In genomic region chr2:64661770-64662169, GRCh38 we compare ENCODE assay signal across 15 cellular contexts. TPM values are rescaled to one million over a fixed set of nuclear protein-coding genes. Genes with fewer than 3 reads are reported as not detected.
DNase-seq lines count a peak whose midpoint lies in the region; ATAC-seq and TF ChIP-seq lines count a peak whose summit lies in the region.
"Had no signal": no experiment of that assay in that cellular context is flagged by ENCODE, and none has a peak within 500 bp of the region (broad histone marks: within the 10 kb centered on the region; RNA-seq: fewer than 3 reads in every experiment).

No MANE protein-coding gene starts in this region.

- ATAC-seq in GM18519 (IDR thresholded peaks at IDR 0.05; ENCODE audit: low FRiP score, unreplicated experiment): peak; percentile 29
- ATAC-seq in HG03469 (IDR thresholded peaks at IDR 0.05; ENCODE audit: unreplicated experiment): peak; percentile 35
- ATAC-seq in HG02852 (IDR thresholded peaks at IDR 0.05; ENCODE audit: unreplicated experiment): no peak
- no peak for ATAC-seq in GM21447 (IDR thresholded peaks at IDR 0.05; ENCODE audit: unreplicated experiment)

- H3K4me1 Mint-ChIP-seq in osteocyte (ENCODE audit: unreplicated experiment): peaks cover 10% of the 10 kb centered on the region

- no peak for TF ChIP-seq POLR2A in uterus (IDR thresholded peaks at IDR 0.05)

- DNase-seq in SKM-1 (lab: John Stamatoyannopoulos, UW; ENCODE audit: unreplicated experiment): peak; percentile 46
- no peak for DNase-seq in osteocyte (ENCODE audit: extremely low spot score, unreplicated experiment)
- no peak for DNase-seq in uterus
- DNase-seq: activated CD4-positive, alpha-beta T cell treated with anti-CD3 and anti-CD28 coated beads for 4 hours; activated naive CD8-positive, alpha-beta T cell treated with anti-CD3 and anti-CD28 coated beads, Interleukin-2, amount 10 ng/mL, durations not matched to agents 7 days and 5 days; DND-41; mesendoderm; NCI-H2029 treated with DMSO at 0.1 percent for 48 hours; RPMI8226; tibial artery had no signal

- H3K4me3 Mint-ChIP-seq in osteocyte (ENCODE audit: unreplicated experiment): no peak overlapping the region
- H3K4me3 Mint-ChIP-seq: activated naive CD8-positive, alpha-beta T cell treated with anti-CD3 and anti-CD28 coated beads, Interleukin-2, amount 10 ng/mL, durations not matched to agents 7 days and 5 days had no signal

- peak overlapping the region; percentile 33 for H3K27ac Mint-ChIP-seq in osteocyte (ENCODE audit: unreplicated experiment)
- H3K27ac Mint-ChIP-seq: activated naive CD8-positive, alpha-beta T cell treated with anti-CD3 and anti-CD28 coated beads, Interleukin-2, amount 10 ng/mL, durations not matched to agents 7 days and 5 days had no signal

- H3K27me3 ChIP-seq in uterus: no peaks in the 10 kb centered on the region
- H3K27me3 ChIP-seq: hepatocyte, tibial artery had no signal

- H3K27me3 Mint-ChIP-seq in osteocyte (ENCODE audit: unreplicated experiment): no peaks in the 10 kb centered on the region
- H3K27me3 Mint-ChIP-seq: activated naive CD8-positive, alpha-beta T cell treated with anti-CD3 and anti-CD28 coated beads, Interleukin-2, amount 10 ng/mL, durations not matched to agents 7 days and 5 days had no signal

- no peak overlapping the region for H3K4me3 ChIP-seq in uterus
- H3K4me3 ChIP-seq: hepatocyte, tibial artery had no signal

- no peaks in the 10 kb centered on the region for H3K9me3 Mint-ChIP-seq in osteocyte (ENCODE audit: unreplicated experiment)
- H3K9me3 Mint-ChIP-seq: activated naive CD8-positive, alpha-beta T cell treated with anti-CD3 and anti-CD28 coated beads, Interleukin-2, amount 10 ng/mL, durations not matched to agents 7 days and 5 days had no signal

- intact Hi-C loops in uterus (cut with DNase I; ENCODE audit: low total_unique reads): no loop called here

- no peaks in the 10 kb centered on the region for H3K36me3 ChIP-seq in uterus
- H3K36me3 ChIP-seq: tibial artery had no signal

- H3K9me3 ChIP-seq in uterus: no peaks in the 10 kb centered on the region
- H3K9me3 ChIP-seq: tibial artery had no signal

- H3K4me1 ChIP-seq in uterus: no peaks in the 10 kb centered on the region

- TF ChIP-seq CTCF in osteocyte (IDR thresholded peaks at IDR 0.05): no peak
- TF ChIP-seq CTCF in uterus (IDR thresholded peaks at IDR 0.05): no peak

- no peak overlapping the region for H3K27ac ChIP-seq in uterus
- H3K27ac ChIP-seq: hepatocyte, tibial artery had no signal

- no peaks in the 10 kb centered on the region for H3K36me3 Mint-ChIP-seq in osteocyte (ENCODE audit: unreplicated experiment)

RNA-seq across cellular contexts. Expression of gene SERTAD2, which starts 8.1 kb away (rescaled TPM):
- total RNA-seq in osteocyte (15.5 and 17.4 TPM in 2 replicates), uterus (10 to 100 TPM in 2 of 4 donors, 1 to 10 TPM in 2; 1.8 to 29.5 (median 8.9) TPM)

Comparison
In these comparisons a context has a peak if more than half of its experiments do, and no peak if none do; other contexts are left out.
1. ATAC-seq: peak in GM18519 (single experiment) and HG03469 (single experiment); none in HG02852 (single experiment) and GM21447 (single experiment).